Comparison of ENCODE assay signal across 8 cellular contexts in genomic region chr7:35537067-35538023, GRCh38.
DNase-seq lines count a peak whose midpoint lies in the region; ATAC-seq and TF ChIP-seq lines count a peak whose summit lies in the region.

No MANE protein-coding gene starts in this region.

- TF ChIP-seq CTCF in Calu3 (IDR thresholded peaks at IDR 0.05; ENCODE audit: unreplicated experiment) = peak; percentile 98
- peak; percentile 88 for TF ChIP-seq CTCF in epithelial cell of proximal tubule (conservative IDR thresholded peaks at IDR 0.05; ENCODE audit: low read depth, low read length)

- peak overlapping the region; percentile 58 for H3K4me3 Mint-ChIP-seq in Calu3 (ENCODE audit: low read depth, unreplicated experiment)

- no peaks in the 10 kb centered on the region for H3K4me1 Mint-ChIP-seq in Calu3 (ENCODE audit: low read depth, unreplicated experiment)

- H3K36me3 ChIP-seq in mucosa of rectum (ENCODE audit: control insufficient read depth in 2 of 2, insufficient read depth in 2 of 2, low read length in 2 of 2) = no peaks in the 10 kb centered on the region

- no peak overlapping the region for H3K27ac Mint-ChIP-seq in Calu3 (ENCODE audit: unreplicated experiment)

- H3K4me3 ChIP-seq in epithelial cell of proximal tubule (ENCODE audit: low read depth, low read length) (peak overlapping the region; percentile 48), mucosa of rectum (ENCODE audit: low read length in 2 of 2) (peak overlapping the region; percentile 44 to 56)

- no peak overlapping the region for H3K27ac ChIP-seq in mucosa of rectum (ENCODE audit: low read depth in 2 of 2, low read length in 2 of 2)

- peaks cover 54% of the 10 kb centered on the region for H3K27me3 Mint-ChIP-seq in Calu3 (ENCODE audit: unreplicated experiment)

- no peaks in the 10 kb centered on the region for H3K36me3 Mint-ChIP-seq in Calu3 (ENCODE audit: insufficient read depth, unreplicated experiment)

- DNase-seq in Calu3 = peak; percentile 89
- DNase-seq in HS-27A (ENCODE audit: low read depth) = peak; percentile 17
- peak; percentile 50 for DNase-seq in NOMO-1 treated with dmso at 0.1 percent for 144 hours (lab: John Stamatoyannopoulos, UW; ENCODE audit: unreplicated experiment)
- peak; percentile 71 for DNase-seq in activated T-cell treated with anti-CD3 and anti-CD28 coated beads for 24 hours (ENCODE audit: low read depth)
- DNase-seq in epithelial cell of proximal tubule (ENCODE audit: low read depth) = no peak
- peak; percentile 37 to 57 for DNase-seq in stimulated activated CD8-positive, alpha-beta memory T cell treated with anti-CD3 and anti-CD28 coated beads, Interleukin-4, amount 100 ng/mL, for 4 hours (ENCODE audit: low read depth in 2 of 2, low spot score in 1 of 2)

- no TSS peak for BruUV-seq in Calu3 (replicated peaks; lab: Mats Ljungman, UMichigan)

- CTCF ChIA-PET in Calu3 (lab: Charles Lee) = interaction anchor here (1.0 kb wide), 1 partner anchor 112 kb away, joined by 3 read pairs; no protein-coding TSS in a partner anchor

- peak; percentile 95 for ATAC-seq in GM21367 (IDR thresholded peaks at IDR 0.05; ENCODE audit: unreplicated experiment)

- H3K9me3 ChIP-seq in mucosa of rectum (ENCODE audit: control insufficient read depth in 2 of 2, low read length in 2 of 2) = no peaks in the 10 kb centered on the region

- peaks cover 0 to 3% of the 10 kb centered on the region in 2 donors for H3K27me3 ChIP-seq in mucosa of rectum (ENCODE audit: control insufficient read depth in 2 of 2, insufficient read depth in 2 of 2, low read length in 2 of 2)

- H3K9ac ChIP-seq in mucosa of rectum (ENCODE audit: low read depth in 1 of 2, low read length in 2 of 2) = no peak overlapping the region

- no peaks in the 10 kb centered on the region for H3K9me3 Mint-ChIP-seq in Calu3 (ENCODE audit: low read depth, unreplicated experiment)

- no peaks in the 10 kb centered on the region for H3K4me1 ChIP-seq in mucosa of rectum (ENCODE audit: control insufficient read depth in 2 of 2, insufficient read depth in 2 of 2, low read length in 2 of 2)

- intact Hi-C loops in Calu3 (cut with micrococcal nuclease; ENCODE audit: unreplicated experiment) = loop anchor here (1.0 to 2.0 kb wide), 4 partner anchors 87 to 465 kb away; no protein-coding TSS in a partner anchor
